In the genomic region with DNA sequence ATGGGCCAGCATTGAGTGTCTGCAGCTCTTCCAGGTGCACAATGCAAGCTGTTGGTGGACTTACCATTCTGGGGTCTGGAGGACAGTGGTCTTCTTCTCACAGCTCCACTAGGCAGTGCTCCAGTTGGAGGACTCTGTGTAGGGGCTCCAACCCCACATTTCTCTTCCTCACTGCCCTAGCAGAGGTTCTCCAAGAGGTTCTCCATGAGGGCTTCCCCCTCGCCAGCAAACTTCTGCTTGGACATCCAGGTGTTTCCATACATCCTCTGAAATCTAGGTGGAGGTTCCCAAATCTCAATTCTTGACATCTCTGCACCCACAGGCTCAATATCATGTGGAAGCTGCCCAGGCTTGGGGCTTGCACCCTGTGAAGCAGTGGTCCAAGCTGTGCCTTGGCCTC, we compare ENCODE assay signal across 3 cellular contexts. TPM values are rescaled to one million over a fixed set of nuclear protein-coding genes. Genes with fewer than 3 reads are reported as not detected.
DNase-seq lines count a peak whose midpoint lies in the region; ATAC-seq, FAIRE-seq and TF ChIP-seq lines count a peak whose summit lies in the region.
"Not testable (repeated sequence)": the region's sequence is repeated elsewhere in the genome, so short reads cannot be mapped to it uniquely, and the experiment has no call there.

No MANE protein-coding gene starts in this region.

- not testable (repeated sequence) for FAIRE-seq in K562 (lab: Jason Lieb, UNC)

- not testable (repeated sequence) for BruUV-seq in K562 (replicated peaks; lab: Mats Ljungman, UMichigan)

- CTCF ChIA-PET in HEK293 (lab: Yijun Ruan, JAX): interaction anchor here (0.5 kb wide), 1 partner anchor 330 kb away, joined by 3 read pairs; no protein-coding TSS in a partner anchor
- CTCF ChIA-PET in K562 (lab: Yijun Ruan, JAX; ENCODE audit: low intra/inter-chr PET ratio): not testable (repeated sequence)

- not testable (repeated sequence) for TF ChIP-seq POLR2A in K562 (conservative IDR thresholded peaks at IDR 0.05)

- H3K4me2 ChIP-seq in K562 (ENCODE audit: insufficient read depth, low read length): not testable (repeated sequence)

- H3K9ac ChIP-seq in K562 (ENCODE audit: insufficient read depth in 1 of 2, low read depth in 2 of 2, low read length in 2 of 2); endodermal cell (ENCODE audit: extremely low read depth, low read length, poor library complexity, severe bottlenecking): not testable (repeated sequence)

- H3K4me1 Mint-ChIP-seq in endodermal cell: not testable (repeated sequence)

- not testable (repeated sequence) for H3K27me3 ChIP-seq in K562 (ENCODE audit: control insufficient read depth in 2 of 2, insufficient read depth in 2 of 2, low read length in 2 of 2); endodermal cell (ENCODE audit: control insufficient read depth, insufficient read depth, low read length, poor library complexity, severe bottlenecking)

- in situ Hi-C loops in K562 (cut with MboI): loop anchor here (25.0 kb wide), 2 partner anchors 539 to 636 kb away; a partner anchor contains a TSS

- H3K4me3 Mint-ChIP-seq in endodermal cell: not testable (repeated sequence)

- not testable (repeated sequence) for H2AFZ ChIP-seq in K562 (ENCODE audit: low read depth, low read length)

- not testable (repeated sequence) for H3K27ac Mint-ChIP-seq in endodermal cell

- H3K4me1 ChIP-seq in HEK293 (ENCODE audit: control insufficient read depth, insufficient read depth, low read length); endodermal cell (ENCODE audit: control insufficient read depth, insufficient read depth, low read length): not testable (repeated sequence)
- peaks cover 0 to 13% of the 10 kb centered on the region in 2 experiments; a peak in 2 of 5 replicates for H3K4me1 ChIP-seq in K562 (replicated peaks in 1 of 2; ENCODE audit: control insufficient read depth in 2 of 2, insufficient read depth in 2 of 2, low read length in 2 of 2)

- H3K9me1 ChIP-seq in K562 (ENCODE audit: control insufficient read depth, insufficient read depth, low read length): not testable (repeated sequence)

- H3K27ac ChIP-seq in HEK293 (ENCODE audit: extremely low read depth, low read depth, low read length); K562 (ENCODE audit: extremely low read depth, low read depth, low read length); endodermal cell (ENCODE audit: low read depth, low read length): not testable (repeated sequence)

- not testable (repeated sequence) for ATAC-seq in K562

- not testable (repeated sequence) for TF ChIP-seq CTCF in HEK293 (tag by site-specific recombination; IDR thresholded peaks at IDR 0.05); K562 (IDR thresholded peaks at IDR 0.05 in 2 of 3, conservative IDR thresholded peaks at IDR 0.05 in 1 of 3; ENCODE audit: insufficient read depth in 2 of 3, low read depth in 1 of 3, low read length in 3 of 3); endodermal cell (conservative IDR thresholded peaks at IDR 0.05)

- not testable (repeated sequence) for H3K36me3 ChIP-seq in HEK293 (ENCODE audit: control insufficient read depth in 2 of 2, insufficient read depth in 1 of 2, low read length in 2 of 2); K562 (ENCODE audit: control insufficient read depth, insufficient read depth, low read length); endodermal cell (ENCODE audit: control insufficient read depth, insufficient read depth, low read length)

- not testable (repeated sequence) for H4K20me1 ChIP-seq in K562 (replicated peaks; ENCODE audit: control insufficient read depth, insufficient read depth, low read length)

- H3K36me3 Mint-ChIP-seq in endodermal cell (ENCODE audit: low read depth): not testable (repeated sequence)

- POLR2A ChIA-PET in HEK293 (lab: Yijun Ruan, JAX): not testable (repeated sequence)
- POLR2A ChIA-PET in K562 (lab: Yijun Ruan, JAX): interaction anchor here (1.6 kb wide), 1 partner anchor 14 kb away, joined by 4 read pairs; no protein-coding TSS in a partner anchor

- not testable (repeated sequence) for H3K27me3 Mint-ChIP-seq in endodermal cell (ENCODE audit: insufficient read depth)

- not testable (repeated sequence) for TF ChIP-seq RAD21 in K562 (CRISPR knock-in tag; conservative IDR thresholded peaks at IDR 0.05 in 1 of 2, IDR thresholded peaks at IDR 0.05 in 1 of 2)

- peaks cover 26% of the 10 kb centered on the region for H3K9me3 Mint-ChIP-seq in endodermal cell

- WGBS in K562 (ENCODE audit: insufficient coverage, low coverage, missing lambda C conversion rate): 80% methylated on average over 1 of the region's 1 CpG
- WGBS in endodermal cell (ENCODE audit: insufficient coverage in 1 of 2, insufficient read length in 1 of 2), 2 experiments: 91 to 100% methylated on average over 1 of the region's 1 CpG

- not testable (repeated sequence) for H3K4me3 ChIP-seq in HEK293 (ENCODE audit: low read depth, low read length); K562
- peak overlapping the region; percentile 29 for H3K4me3 ChIP-seq in endodermal cell (ENCODE audit: low read length)

- TF ChIP-seq EP300 in K562 (IDR thresholded peaks at IDR 0.05; ENCODE audit: low read length): not testable (repeated sequence)

- DNase-seq in K562 (ENCODE audit: extremely low read depth in 1 of 4, low spot score in 3 of 4); endodermal cell: not testable (repeated sequence)

- H3K79me2 ChIP-seq in K562 (ENCODE audit: control insufficient read depth, insufficient read depth, low read length): not testable (repeated sequence)

- H3K9me3 ChIP-seq in HEK293 (ENCODE audit: control insufficient read depth, insufficient read depth, low read depth, low read length); K562 (replicated peaks; ENCODE audit: control insufficient read depth, insufficient read depth, low read depth, low read length): not testable (repeated sequence)
- peaks cover 27% of the 10 kb centered on the region for H3K9me3 ChIP-seq in endodermal cell (ENCODE audit: control insufficient read depth, low read length)

- intact Hi-C loops in K562 (cut with micrococcal nuclease): not testable (repeated sequence)

TF ChIP-seq in HEK293, 187 proteins besides CTCF, POLR2A, EP300 and RAD21:
- TF ChIP-seq SETDB1 (IDR thresholded peaks at IDR 0.05; ENCODE audit: insufficient read length, low read length): peak; percentile 59

TF ChIP-seq in K562, 482 proteins besides CTCF, POLR2A, EP300 and RAD21 (continues in another document):
- TF ChIP-seq ZNF184 (CRISPR knock-in tag; IDR thresholded peaks at IDR 0.05): peak; percentile 76
- peak; percentile 72 for TF ChIP-seq CBX1 (IDR thresholded peaks at IDR 0.05; ENCODE audit: low read depth)
- peak in 1 of 2 experiments; percentile 79; a peak in 1 of 3 replicates for TF ChIP-seq CBX3 (IDR thresholded peaks at IDR 0.05; ENCODE audit: borderline replicate concordance in 1 of 2, low read length in 2 of 2)
- peak; percentile 88 for TF ChIP-seq TRIM28 (IDR thresholded peaks at IDR 0.05)

RNA-seq across cellular contexts. Expression of a gene that starts 45.3 kb away (rescaled TPM):
- total RNA-seq in K562 (2011; cell fraction: chromatin; rRNA removed; ENCODE audit: low replicate concordance): 47.1 and 59.9 TPM in 2 replicates
- 50.2 and 53.3 TPM in 2 replicates for total RNA-seq in K562 (2011; cell fraction: nucleolus; rRNA removed)
- total RNA-seq in K562 (2011; cell fraction: nucleoplasm; rRNA removed): 57.8 and 84.3 TPM in 2 replicates
- total RNA-seq in K562 (2014; rRNA removed) (443 and 512 TPM in 2 replicates), K562 (2014; rRNA removed; fragmentation: Illumina TruSeq; extraction: Trizol) (121 and 129 TPM in 2 replicates), K562 (2015; rRNA removed; fragmentation: Illumina TruSeq; extraction: Trizol) (101 and 109 TPM in 2 replicates), K562 (2021) (147 TPM in 2 replicates), endodermal cell (10 to 100 TPM; 78.4 to 81.8 TPM)
- polyA plus RNA-seq in K562 (2011; rRNA removed) (122 and 142 TPM in 2 replicates), K562 (2014; fragmentation: Illumina TruSeq; extraction: Trizol) (85.2 and 94.4 TPM in 2 replicates), K562 (2014; fragmentation: Nextera tagmentation; extraction: Ambion mirVana) (10 to 100 TPM; 38.6 to 42.4 TPM), K562 (2014; rRNA removed) (190 and 246 TPM in 2 replicates)
- polyA plus RNA-seq in K562 (2011; cell fraction: cytosol; rRNA removed): 93.1 and 259 TPM in 2 replicates
- polyA plus RNA-seq in K562 (2011; cell fraction: nucleus; rRNA removed): 80.0 and 102 TPM in 2 replicates
- polyA plus RNA-seq in K562 (2012): 134 and 164 TPM in 2 replicates
- 93.5 and 108 TPM in 2 replicates for polyA minus RNA-seq in K562 (2011; rRNA and poly(A)+ RNA removed)
- polyA minus RNA-seq in K562 (2011; cell fraction: cytosol; rRNA and poly(A)+ RNA removed): 88.9 and 124 TPM in 2 replicates
- 71.1 and 134 TPM in 2 replicates for polyA minus RNA-seq in K562 (2011; cell fraction: nucleus; rRNA and poly(A)+ RNA removed)
- 87.7 TPM for polyA plus RNA-seq in endodermal cell (2013, experiment 1 of 2)
- polyA plus RNA-seq in endodermal cell (2013, experiment 2 of 2): 78.9 TPM

RNA-seq across cellular contexts. Expression of a gene that starts 45.6 kb away (rescaled TPM):
- total RNA-seq in K562 (2011; cell fraction: chromatin; rRNA removed; ENCODE audit: low replicate concordance): 108 and 296 TPM in 2 replicates
- 44.5 and 67.6 TPM in 2 replicates for total RNA-seq in K562 (2011; cell fraction: nucleolus; rRNA removed)
- 111 and 161 TPM in 2 replicates for total RNA-seq in K562 (2011; cell fraction: nucleoplasm; rRNA removed)
- 99.8 and 168 TPM in 2 replicates for total RNA-seq in K562 (2014; rRNA removed)
- 178 and 206 TPM in 2 replicates for total RNA-seq in K562 (2014; rRNA removed; fragmentation: Illumina TruSeq; extraction: Trizol)
- total RNA-seq in K562 (2015; rRNA removed; fragmentation: Illumina TruSeq; extraction: Trizol): 139 and 146 TPM in 2 replicates
- 106 and 115 TPM in 2 replicates for total RNA-seq in K562 (2021)
- 181 and 193 TPM in 2 replicates for polyA plus RNA-seq in K562 (2011; rRNA removed)
- 67.1 and 141 TPM in 2 replicates for polyA plus RNA-seq in K562 (2011; cell fraction: cytosol; rRNA removed)
- polyA plus RNA-seq in K562 (2011; cell fraction: nucleus; rRNA removed): 51.4 and 121 TPM in 2 replicates
- 77.8 and 158 TPM in 2 replicates for polyA plus RNA-seq in K562 (2012)
- polyA plus RNA-seq in K562 (2014; fragmentation: Illumina TruSeq; extraction: Trizol): 158 and 192 TPM in 2 replicates
- 100 to 1,000 TPM; 130 to 172 TPM for polyA plus RNA-seq in K562 (2014; fragmentation: Nextera tagmentation; extraction: Ambion mirVana)
- 129 and 166 TPM in 2 replicates for polyA plus RNA-seq in K562 (2014; rRNA removed)
- 237 and 320 TPM in 2 replicates for polyA minus RNA-seq in K562 (2011; rRNA and poly(A)+ RNA removed)
- 80.2 and 84.4 TPM in 2 replicates for polyA minus RNA-seq in K562 (2011; cell fraction: cytosol; rRNA and poly(A)+ RNA removed)
- polyA minus RNA-seq in K562 (2011; cell fraction: nucleus; rRNA and poly(A)+ RNA removed): 63.4 and 106 TPM in 2 replicates
- total RNA-seq in endodermal cell: 10 to 100 TPM; 63.5 to 63.7 TPM
- 98.8 TPM for polyA plus RNA-seq in endodermal cell (2013, experiment 1 of 2)
- polyA plus RNA-seq in endodermal cell (2013, experiment 2 of 2): 89.7 TPM
